8 cellular contexts compared by ENCODE assay signal in the genomic region with DNA sequence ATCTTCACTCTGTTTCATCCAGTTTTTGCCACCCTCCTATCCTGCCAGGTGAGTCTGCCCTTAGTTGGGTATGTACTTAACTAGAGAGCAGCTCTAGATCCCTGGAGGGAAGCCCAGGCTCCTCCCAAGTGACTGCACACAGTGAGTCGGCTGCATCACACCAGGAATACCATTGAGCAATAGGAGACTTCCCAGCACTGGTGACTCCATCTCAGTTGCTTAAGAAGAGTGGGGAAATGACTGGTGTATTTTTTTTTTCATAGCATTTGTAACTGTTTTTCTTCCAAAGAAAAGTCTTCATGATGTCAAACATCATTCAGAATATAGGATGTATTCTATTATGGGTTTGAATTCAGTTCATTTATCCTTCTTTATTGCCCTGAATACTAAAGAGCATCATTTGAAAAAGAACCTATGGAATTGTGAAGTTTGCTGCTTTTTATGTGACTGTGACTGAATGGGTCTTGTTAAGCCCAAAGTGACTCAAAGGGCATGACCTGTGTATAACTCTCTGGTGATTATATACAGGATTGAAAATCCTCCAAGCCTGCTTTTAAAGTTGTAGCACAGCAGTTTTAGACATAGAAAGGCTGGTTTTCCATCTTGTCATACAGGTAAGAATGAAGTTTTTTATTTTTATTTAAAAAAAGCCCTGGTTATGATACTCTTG.
A peak's percentile ranks its signal among the peaks of the same experiment; 100 is the strongest.
DNase-seq lines count a peak whose midpoint lies in the region; ATAC-seq and TF ChIP-seq lines count a peak whose summit lies in the region.

No MANE protein-coding gene starts in this region.

- intact Hi-C loops in testis (cut with DNase I; ENCODE audit: low total_unique reads): no loop called here

- TF ChIP-seq POLR2A in testis (IDR thresholded peaks at IDR 0.05): no peak

- no peak for TF ChIP-seq CTCF in testis (IDR thresholded peaks at IDR 0.05)

- H3K27me3 ChIP-seq in adipocyte (replicated peaks; ENCODE audit: control insufficient read depth, insufficient read depth, low read length) (no peaks in the 10 kb centered on the region), testis (no peaks in the 10 kb centered on the region)

- no peak overlapping the region for H3K27ac ChIP-seq in testis

- H3K9me3 ChIP-seq in adipocyte (ENCODE audit: control insufficient read depth, low read length): no peaks in the 10 kb centered on the region
- H3K9me3 ChIP-seq in testis: no peaks in the 10 kb centered on the region

- H3K4me1 ChIP-seq in adipocyte (ENCODE audit: control insufficient read depth, insufficient read depth, low read length) (peaks cover 34% of the 10 kb centered on the region), testis (no peaks in the 10 kb centered on the region)

- DNase-seq in HT1080 (ENCODE audit: low read depth): peak; percentile 93
- peak; percentile 98 for DNase-seq in adipocyte (ENCODE audit: low read depth)
- peak; percentile 30 for DNase-seq in iPS DF 19.7 (ENCODE audit: low read depth, low spot score)
- peak; percentile 71 for DNase-seq in testis
- no peak for DNase-seq in ecto neural progenitor cell (ENCODE audit: low spot score)
- no peak for DNase-seq in NCI-H146 treated with DMSO at 0.1 percent for 48 hours (lab: John Stamatoyannopoulos, UW; ENCODE audit: unreplicated experiment)

- WGBS in testis, 2 donors: 18 to 53% methylated on average over 1 of the region's 1 CpG

- H3K9ac ChIP-seq in adipocyte (ENCODE audit: low read length): peak overlapping the region; percentile 81

- H3K36me3 ChIP-seq in adipocyte (ENCODE audit: control insufficient read depth, insufficient read depth, low read length, severe bottlenecking) (no peaks in the 10 kb centered on the region), testis (ENCODE audit: low read depth, missing control alignments) (no peaks in the 10 kb centered on the region)

- ATAC-seq in GM18502 (IDR thresholded peaks at IDR 0.05; ENCODE audit: poor library complexity, unreplicated experiment) (no peak), HG03432 (IDR thresholded peaks at IDR 0.05; ENCODE audit: unreplicated experiment) (no peak)

- H3K4me3 ChIP-seq in adipocyte (ENCODE audit: low read length) (peak overlapping the region; percentile 68), testis (no peak overlapping the region)

Comparison
In these comparisons a context has a peak if more than half of its experiments do, and no peak if none do; other contexts are left out.
1. DNase-seq: peak in HT1080 (single experiment), adipocyte (single experiment), iPS DF 19.7 (single experiment) and testis (single experiment); none in ecto neural progenitor cell (single experiment) and NCI-H146 treated with DMSO at 0.1 percent for 48 hours (single experiment).